ENCODE assay signal across 17 cellular contexts in genomic region chr11:120893431-120894206, GRCh38.
DNase-seq lines count a peak whose midpoint lies in the region; ATAC-seq, FAIRE-seq and TF ChIP-seq lines count a peak whose summit lies in the region.
"Had no signal": no experiment of that assay in that cellular context is flagged by ENCODE, and none has a peak within 500 bp of the region (broad histone marks: within the 10 kb centered on the region; RNA-seq: fewer than 3 reads in every experiment).

No MANE protein-coding gene starts in this region.

- DNase-seq in GM12878 (ENCODE audit: low read depth, low spot score) (no peak), NCI-H128 (lab: John Stamatoyannopoulos, UW; ENCODE audit: unreplicated experiment) (no peak)
- DNase-seq in activated T-cell treated with anti-CD3 and anti-CD28 coated beads, Interleukin-2, amount 50 U/mL, for 72 hours: no peak
- DNase-seq in natural killer cell treated with Interleukin-12 subunit alpha and Interleukin-12 subunit beta and Interleukin-15 and Interleukin-18, amount 100 ng/mL, for 72 hours (ENCODE audit: low spot score): no peak
- DNase-seq: activated naive CD8-positive, alpha-beta T cell treated with anti-CD3 and anti-CD28 coated beads, Interleukin-2, amount 50 U/mL, for 24 hours; CD4-positive, alpha-beta T cell; KG1; NCI-H187 treated with DMSO at 0.1 percent for 48 hours; WERI-Rb-1 had no signal

- intact Hi-C loops in GM12878 (cut with micrococcal nuclease; ENCODE audit: unreplicated experiment): no loop called here

- no TSS peak for BruUV-seq in GM12878 (replicated peaks; lab: Mats Ljungman, UMichigan)

- H4K20me1 ChIP-seq in GM12878 (ENCODE audit: control insufficient read depth, insufficient read depth): no peaks in the 10 kb centered on the region

- no peak overlapping the region for H3K27ac Mint-ChIP-seq in activated T-cell treated with anti-CD3 and anti-CD28 coated beads, Interleukin-2, amount 50 U/mL, for 72 hours
- H3K27ac Mint-ChIP-seq in natural killer cell treated with Interleukin-12 subunit alpha and Interleukin-12 subunit beta and Interleukin-15 and Interleukin-18, amount 100 ng/mL, for 72 hours: no peak overlapping the region
- H3K27ac Mint-ChIP-seq: activated naive CD8-positive, alpha-beta T cell treated with anti-CD3 and anti-CD28 coated beads, Interleukin-2, amount 50 U/mL, for 24 hours; CD4-positive, alpha-beta T cell; memory B cell had no signal

- peak overlapping the region; percentile 54; the same call in 1 of the 2 replicates for H3K4me2 ChIP-seq in GM12878 (ENCODE audit: control insufficient read depth, insufficient read depth)

- H3K4me1 Mint-ChIP-seq in activated T-cell treated with anti-CD3 and anti-CD28 coated beads, Interleukin-2, amount 50 U/mL, for 72 hours (ENCODE audit: low read depth): no peaks in the 10 kb centered on the region
- peaks cover 0 to 13% of the 10 kb centered on the region in 2 donors for H3K4me1 Mint-ChIP-seq in natural killer cell treated with Interleukin-12 subunit alpha and Interleukin-12 subunit beta and Interleukin-15 and Interleukin-18, amount 100 ng/mL, for 72 hours (ENCODE audit: low read depth in 2 of 2)
- H3K4me1 Mint-ChIP-seq: activated naive CD8-positive, alpha-beta T cell treated with anti-CD3 and anti-CD28 coated beads, Interleukin-2, amount 50 U/mL, for 24 hours; memory B cell had no signal

- H3K36me3 Mint-ChIP-seq in activated T-cell treated with anti-CD3 and anti-CD28 coated beads, Interleukin-2, amount 50 U/mL, for 72 hours (ENCODE audit: insufficient read depth in 2 of 2): no peaks in the 10 kb centered on the region
- H3K36me3 Mint-ChIP-seq in natural killer cell treated with Interleukin-12 subunit alpha and Interleukin-12 subunit beta and Interleukin-15 and Interleukin-18, amount 100 ng/mL, for 72 hours: no peaks in the 10 kb centered on the region
- H3K36me3 Mint-ChIP-seq: memory B cell had no signal

- RAD21 ChIA-PET in GM12878 (lab: Charles Lee; ENCODE audit: unreplicated experiment): interaction anchor here (0.8 kb wide), 1 partner anchor 35 kb away, joined by 3 read pairs; no protein-coding TSS in a partner anchor

- no peak overlapping the region for H3K27ac ChIP-seq in GM12878 (ENCODE audit: control insufficient read depth, insufficient read depth)
- H3K27ac ChIP-seq: esophagus muscularis mucosa, skin epidermis, thoracic aorta had no signal

- no peak overlapping the region for H3K4me3 Mint-ChIP-seq in activated T-cell treated with anti-CD3 and anti-CD28 coated beads, Interleukin-2, amount 50 U/mL, for 72 hours
- H3K4me3 Mint-ChIP-seq in natural killer cell treated with Interleukin-12 subunit alpha and Interleukin-12 subunit beta and Interleukin-15 and Interleukin-18, amount 100 ng/mL, for 72 hours: no peak overlapping the region
- H3K4me3 Mint-ChIP-seq: activated naive CD8-positive, alpha-beta T cell treated with anti-CD3 and anti-CD28 coated beads, Interleukin-2, amount 50 U/mL, for 24 hours; CD4-positive, alpha-beta T cell; memory B cell had no signal

- no peak for TF ChIP-seq POLR2A in GM12878 (IDR thresholded peaks at IDR 0.05; ENCODE audit: low read depth, low read length)

- H3K36me3 ChIP-seq in GM12878 (ENCODE audit: control insufficient read depth in 2 of 2, insufficient read depth in 2 of 2, low read length in 1 of 2): no peaks in the 10 kb centered on the region
- H3K36me3 ChIP-seq: esophagus muscularis mucosa, thoracic aorta, WERI-Rb-1 had no signal

- no peak for TF ChIP-seq RAD21 in GM12878 (IDR thresholded peaks at IDR 0.05; ENCODE audit: insufficient read depth, low read depth, low read length)

- H3K79me2 ChIP-seq in GM12878 (ENCODE audit: control insufficient read depth, insufficient read depth, low read length): no peaks in the 10 kb centered on the region

- no peak overlapping the region for H3K9ac ChIP-seq in GM12878 (ENCODE audit: control insufficient read depth, insufficient read depth, low read length)

- ATAC-seq in GM19035 (IDR thresholded peaks at IDR 0.05; ENCODE audit: unreplicated experiment) (peak; percentile 83), GM21515 (IDR thresholded peaks at IDR 0.05; ENCODE audit: unreplicated experiment) (peak; percentile 71), HG03066 (IDR thresholded peaks at IDR 0.05; ENCODE audit: low read depth, unreplicated experiment) (peak; percentile 84), GM12878 (peak; percentile 87)
- ATAC-seq in activated T-cell treated with anti-CD3 and anti-CD28 coated beads, Interleukin-2, amount 50 U/mL, for 72 hours (replicated peaks in 1 of 2): no peak
- no peak for ATAC-seq in natural killer cell treated with Interleukin-12 subunit alpha and Interleukin-12 subunit beta and Interleukin-15 and Interleukin-18, amount 100 ng/mL, for 72 hours
- ATAC-seq: activated naive CD8-positive, alpha-beta T cell treated with anti-CD3 and anti-CD28 coated beads, Interleukin-2, amount 50 U/mL, for 24 hours; SK-N-SH treated with all-trans-retinoic acid at 6 μM for 48 hours had no signal

- SMC1A ChIA-PET in GM12878 (lab: Charles Lee; ENCODE audit: uncharacterized antibody, unreplicated experiment): interaction anchor here (0.6 to 1.0 kb wide), 2 partner anchors 19 to 107 kb away, joined by 3 read pairs; no protein-coding TSS in a partner anchor

- H3K27me3 ChIP-seq in GM12878 (replicated peaks in 1 of 2; ENCODE audit: control insufficient read depth in 2 of 2, insufficient read depth in 2 of 2, low read length in 1 of 2): no peaks in the 10 kb centered on the region

- no peak for TF ChIP-seq EP300 in GM12878 (IDR thresholded peaks at IDR 0.05; ENCODE audit: borderline replicate concordance in 1 of 2, control insufficient read depth in 1 of 2, low read depth in 2 of 2, low read length in 2 of 2)

- H3K4me1 ChIP-seq in GM12878 (ENCODE audit: control insufficient read depth, insufficient read depth, low read length): peaks cover 11% of the 10 kb centered on the region
- H3K4me1 ChIP-seq: esophagus muscularis mucosa had no signal

- H3K9me3 ChIP-seq in GM12878 (replicated peaks; ENCODE audit: control insufficient read depth, insufficient read depth, low read length): no peaks in the 10 kb centered on the region
- H3K9me3 ChIP-seq: esophagus muscularis mucosa, thoracic aorta had no signal

- CTCF ChIA-PET in GM12878 (lab: Yijun Ruan, JAX): interaction anchor here (1.3 kb wide), 1 partner anchor 91 kb away, joined by 3 read pairs; no protein-coding TSS in a partner anchor

- H3K27me3 Mint-ChIP-seq in activated T-cell treated with anti-CD3 and anti-CD28 coated beads, Interleukin-2, amount 50 U/mL, for 72 hours (ENCODE audit: low read depth): peaks cover 14% of the 10 kb centered on the region
- no peaks in the 10 kb centered on the region for H3K27me3 Mint-ChIP-seq in natural killer cell treated with Interleukin-12 subunit alpha and Interleukin-12 subunit beta and Interleukin-15 and Interleukin-18, amount 100 ng/mL, for 72 hours

- H3K9me3 Mint-ChIP-seq in activated T-cell treated with anti-CD3 and anti-CD28 coated beads, Interleukin-2, amount 50 U/mL, for 72 hours: no peaks in the 10 kb centered on the region
- H3K9me3 Mint-ChIP-seq in natural killer cell treated with Interleukin-12 subunit alpha and Interleukin-12 subunit beta and Interleukin-15 and Interleukin-18, amount 100 ng/mL, for 72 hours: no peaks in the 10 kb centered on the region
- H3K9me3 Mint-ChIP-seq: activated naive CD8-positive, alpha-beta T cell treated with anti-CD3 and anti-CD28 coated beads, Interleukin-2, amount 50 U/mL, for 24 hours; CD4-positive, alpha-beta T cell; memory B cell had no signal

- in situ Hi-C loops in GM12878 (cut with MboI): no loop called here

- 3% methylated on average over 9 of the region's 9 CpGs for WGBS in GM12878 (ENCODE audit: insufficient coverage, insufficient replicate concordance, low lambda C conversion rate, missing lambda C conversion rate)

- no peak for TF ChIP-seq CTCF in GM12878 (IDR thresholded peaks at IDR 0.05 in 2 of 3, conservative IDR thresholded peaks at IDR 0.05 in 1 of 3; ENCODE audit: control insufficient read depth in 2 of 3, extremely low read depth in 1 of 3, insufficient read depth in 1 of 3, low read depth in 3 of 3, low read length in 3 of 3)

- no peak overlapping the region for H3K4me3 ChIP-seq in GM12878
- H3K4me3 ChIP-seq: esophagus muscularis mucosa, skin epidermis, thoracic aorta had no signal

- H2AFZ ChIP-seq in GM12878 (ENCODE audit: control insufficient read depth, low read depth, low read length): no peak overlapping the region; the same call in 1 of the 2 replicates

- POLR2A ChIA-PET in GM12878 (lab: Charles Lee): no interaction called here

- no peak for FAIRE-seq in GM12878 (lab: Jason Lieb, UNC)

TF ChIP-seq in GM12878, 131 proteins besides CTCF, POLR2A, EP300 and RAD21 (continues in another document):
- TF ChIP-seq ZNF592 (IDR thresholded peaks at IDR 0.05) (no peak), MYB (IDR thresholded peaks at IDR 0.05; ENCODE audit: borderline replicate concordance, low read depth, low read length) (no peak), CHD2 (IDR thresholded peaks at IDR 0.05; ENCODE audit: borderline replicate concordance, low read depth, low read length) (no peak)

Comparison
In these comparisons a context has a peak if more than half of its experiments do, and no peak if none do; other contexts are left out.
1. ATAC-seq: peak in GM19035 (single experiment), GM21515 (single experiment), HG03066 (single experiment) and GM12878 (single experiment); none in activated T-cell treated with anti-CD3 and anti-CD28 coated beads, Interleukin-2, amount 50 U/mL, for 72 hours (0 of 2) and natural killer cell treated with Interleukin-12 subunit alpha and Interleukin-12 subunit beta and Interleukin-15 and Interleukin-18, amount 100 ng/mL, for 72 hours (0 of 2).